ENCODE assay signal across 1 cellular context in the genomic region with DNA sequence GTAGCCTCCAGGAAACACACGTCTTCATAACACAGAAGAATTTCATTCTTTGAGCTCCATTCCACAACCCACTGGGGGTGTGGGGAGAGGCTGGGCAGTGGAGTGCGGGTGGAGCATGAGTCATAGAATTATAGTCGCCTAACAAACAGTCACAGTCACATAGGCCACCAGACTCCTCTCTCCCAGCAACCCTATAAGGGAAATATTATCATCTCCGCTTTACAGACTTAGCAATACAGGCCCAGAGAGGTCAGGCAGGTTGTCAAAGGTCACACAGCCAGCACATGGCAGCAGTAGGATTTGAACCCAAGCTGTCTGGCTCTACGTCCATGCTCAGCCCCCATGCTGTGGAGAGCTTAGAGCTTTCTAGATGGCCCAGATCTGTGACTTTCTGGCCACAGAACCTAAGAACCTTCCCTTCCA.
A peak's percentile ranks its signal among the peaks of the same experiment; 100 is the strongest.
TF ChIP-seq lines count a peak whose summit lies in the region.

No MANE protein-coding gene starts in this region.

TF ChIP-seq in H1, 55 proteins besides CTCF, POLR2A, EP300 and RAD21:
- no peak for TF ChIP-seq SIX5 (IDR thresholded peaks at IDR 0.05; ENCODE audit: low read depth, low read length)
- TF ChIP-seq KDM1A (IDR thresholded peaks at IDR 0.05; ENCODE audit: borderline replicate concordance, low read length): peak; percentile 96
TF ChIP-seq in H1: peak in this region for 1.
